9 cellular contexts compared by ENCODE assay signal in genomic region chr19:45099465-45100201, GRCh38. TPM values are rescaled to one million over a fixed set of nuclear protein-coding genes. Genes with fewer than 3 reads are reported as not detected.
A peak's percentile ranks its signal among the peaks of the same experiment; 100 is the strongest.
DNase-seq lines count a peak whose midpoint lies in the region; ATAC-seq and TF ChIP-seq lines count a peak whose summit lies in the region.
"Had no signal": no experiment of that assay in that cellular context is flagged by ENCODE, and none has a peak within 500 bp of the region (broad histone marks: within the 10 kb centered on the region; RNA-seq: fewer than 3 reads in every experiment).

No MANE protein-coding gene starts in this region.

- H3K4me1 ChIP-seq in cardiac muscle cell (ENCODE audit: low read depth) (peaks cover 20% of the 10 kb centered on the region), ascending aorta (peaks cover 3 to 12% of the 10 kb centered on the region in 2 donors)

- no peaks in the 10 kb centered on the region for H3K36me3 ChIP-seq in cardiac muscle cell
- no peaks in the 10 kb centered on the region for H3K36me3 ChIP-seq in ascending aorta

- ATAC-seq in Right ventricle myocardium superior (ENCODE audit: poor library complexity) (no peak), HG03280 (IDR thresholded peaks at IDR 0.05; ENCODE audit: unreplicated experiment) (no peak)

- H3K36me3 Mint-ChIP-seq in mesothelial cell of epicardium: no peaks in the 10 kb centered on the region

- no peaks in the 10 kb centered on the region for H3K27me3 ChIP-seq in cardiac muscle cell
- no peaks in the 10 kb centered on the region for H3K27me3 ChIP-seq in ascending aorta

- H3K9me3 ChIP-seq in cardiac muscle cell (ENCODE audit: low read depth) (no peaks in the 10 kb centered on the region), ascending aorta (no peaks in the 10 kb centered on the region)

- no peak overlapping the region for H3K4me3 ChIP-seq in cardiac muscle cell
- H3K4me3 ChIP-seq in ascending aorta: no peak overlapping the region

- peaks cover 55% of the 10 kb centered on the region for H3K4me1 Mint-ChIP-seq in mesothelial cell of epicardium

- peak overlapping the region; percentile 60 for H3K27ac Mint-ChIP-seq in mesothelial cell of epicardium

- intact Hi-C loops in Right ventricle myocardium superior (cut with DNase I) (no loop called here), ascending aorta (cut with DNase I) (no loop called here)

- H3K27ac ChIP-seq in cardiac muscle cell (peak overlapping the region; percentile 30), cingulate gyrus (ENCODE audit: low read depth, low read length) (peak overlapping the region; percentile 88), ascending aorta (no peak overlapping the region)

- no peak overlapping the region for H3K4me3 Mint-ChIP-seq in mesothelial cell of epicardium

- H3K9me3 Mint-ChIP-seq in mesothelial cell of epicardium: no peaks in the 10 kb centered on the region

- DNase-seq in cardiac muscle cell (ENCODE audit: low read depth in 1 of 2, low spot score in 1 of 2): no peak
- DNase-seq in Right ventricle myocardium superior: no peak
- no peak for DNase-seq in mesothelial cell of epicardium (ENCODE audit: low spot score in 2 of 2, unreplicated experiment in 2 of 2)
- DNase-seq in ureter (ENCODE audit: low spot score): peak; percentile 79
- DNase-seq in 8988T: no peak
- no peak for DNase-seq in ascending aorta (ENCODE audit: low spot score in 2 of 2)
- DNase-seq: NCI-H1436 treated with DMSO at 0.1 percent for 48 hours had no signal

- TF ChIP-seq CTCF in cardiac muscle cell (IDR thresholded peaks at IDR 0.05; ENCODE audit: low read depth, low read length) (no peak), mesothelial cell of epicardium (IDR thresholded peaks at IDR 0.05; ENCODE audit: unreplicated experiment) (no peak), ascending aorta (IDR thresholded peaks at IDR 0.05) (no peak)

- H3K27me3 Mint-ChIP-seq in mesothelial cell of epicardium (ENCODE audit: low read depth): no peaks in the 10 kb centered on the region

RNA-seq across cellular contexts. Expression of gene PPP1R37, which starts 6.7 kb away (rescaled TPM):
- 51.8 and 64.9 TPM in 2 replicates for total RNA-seq in cardiac muscle cell
- polyA plus RNA-seq in cardiac muscle cell: 11.8 and 12.4 TPM in 2 replicates
- 13.7 TPM for total RNA-seq in Right ventricle myocardium superior
- 36.2 to 40.7 TPM (median 38.9 TPM) in 3 replicates for total RNA-seq in mesothelial cell of epicardium
- total RNA-seq in ureter: 89.3 TPM
- total RNA-seq in ascending aorta: 17.6 TPM

RNA-seq across cellular contexts. Expression of gene GEMIN7, which starts 20.6 kb away (rescaled TPM):
- total RNA-seq in cardiac muscle cell: 30.3 and 64.2 TPM in 2 replicates
- polyA plus RNA-seq in cardiac muscle cell: 77.9 and 81.3 TPM in 2 replicates
- total RNA-seq in Right ventricle myocardium superior: 14.7 TPM
- 24.2 to 27.5 TPM (median 24.4 TPM) in 3 replicates for total RNA-seq in mesothelial cell of epicardium
- 19.9 TPM for total RNA-seq in ureter
- 48.2 TPM for total RNA-seq in ascending aorta

RNA-seq across cellular contexts. Expression of gene ZNF296, which starts 23.4 kb away (rescaled TPM):
- total RNA-seq in cardiac muscle cell (0.85 and 3.4 TPM in 2 replicates), Right ventricle myocardium superior (0.32 TPM), mesothelial cell of epicardium (0.99 to 1.1 TPM (median 1.1 TPM) in 3 replicates), ureter (5.1 TPM), ascending aorta (not detected)
- polyA plus RNA-seq in cardiac muscle cell: 1.6 and 3.5 TPM in 2 replicates

Comparison
In these comparisons a context has a peak if more than half of its experiments do, and no peak if none do; other contexts are left out.
1. H3K27ac ChIP-seq: peak in cardiac muscle cell (single experiment) and cingulate gyrus (single experiment); none in ascending aorta (0 of 2).